9 cellular contexts compared by ENCODE assay signal in genomic region chr12:66708704-66709443, GRCh38. TPM values are rescaled to one million over a fixed set of nuclear protein-coding genes. Genes with fewer than 3 reads are reported as not detected.
DNase-seq lines count a peak whose midpoint lies in the region; ATAC-seq and TF ChIP-seq lines count a peak whose summit lies in the region.
"Had no signal": no experiment of that assay in that cellular context is flagged by ENCODE, and none has a peak within 500 bp of the region (broad histone marks: within the 10 kb centered on the region; RNA-seq: fewer than 3 reads in every experiment).

No MANE protein-coding gene starts in this region.

- no peak overlapping the region for H3K4me3 ChIP-seq in KMS-11 (IDR thresholded peaks at IDR 0.05; ENCODE audit: insufficient read depth, low read depth, low read length)
- H3K4me3 ChIP-seq in naive thymus-derived CD4-positive, alpha-beta T cell (ENCODE audit: low read length): no peak overlapping the region

- CTCF ChIA-PET in activated CD8-positive, alpha-beta T cell treated with anti-CD3 and anti-CD28 coated beads, Interleukin-2, amount 10 ng/mL, durations not matched to agents 7 days and 5 days (lab: Charles Lee): interaction anchor here (0.6 to 2.9 kb wide), 20 partner anchors 8 to 601 kb away, joined by 3 to 42 read pairs (median 4); no protein-coding TSS in a partner anchor
- CTCF ChIA-PET in naive thymus-derived CD4-positive, alpha-beta T cell (lab: Charles Lee): interaction anchor here (0.7 to 2.4 kb wide), 13 partner anchors 9 to 1084 kb away, joined by 3 to 7 read pairs (median 4); no protein-coding TSS in a partner anchor

- no peak overlapping the region for H3K4me2 ChIP-seq in KMS-11

- no peaks in the 10 kb centered on the region for H3K27me3 ChIP-seq in KMS-11 (ENCODE audit: insufficient read depth, low read depth)
- no peaks in the 10 kb centered on the region for H3K27me3 ChIP-seq in naive thymus-derived CD4-positive, alpha-beta T cell (ENCODE audit: control insufficient read depth in 2 of 2, insufficient read depth in 2 of 2, low read length in 2 of 2)

- peak overlapping the region; percentile 37 for H3K4me3 Mint-ChIP-seq in activated CD8-positive, alpha-beta T cell treated with anti-CD3 and anti-CD28 coated beads, Interleukin-2, amount 10 ng/mL, durations not matched to agents 7 days and 5 days
- peak overlapping the region; percentile 18 to 84 (median 71) for H3K4me3 Mint-ChIP-seq in naive thymus-derived CD4-positive, alpha-beta T cell

- H3K36me3 ChIP-seq in KMS-11 (ENCODE audit: insufficient read depth): no peaks in the 10 kb centered on the region
- H3K36me3 ChIP-seq in naive thymus-derived CD4-positive, alpha-beta T cell (ENCODE audit: control insufficient read depth in 2 of 3, insufficient read depth in 3 of 3, low read length in 3 of 3): no peaks in the 10 kb centered on the region

- DNase-seq in NCI-H2227 (lab: John Stamatoyannopoulos, UW; ENCODE audit: unreplicated experiment) (peak; percentile 47), NCI-H2227 treated with DMSO at 0.1 percent for 48 hours (lab: John Stamatoyannopoulos, UW) (no peak), islet precursor cell (no peak)
- DNase-seq in activated CD8-positive, alpha-beta T cell treated with anti-CD3 and anti-CD28 coated beads, Interleukin-2, amount 10 ng/mL, durations not matched to agents 7 days and 5 days: no peak
- DNase-seq in naive thymus-derived CD4-positive, alpha-beta T cell: peak in 6 of 9 donors; percentile 54 to 77 (median 65)
- DNase-seq: COR-L47 had no signal

- H3K9me3 Mint-ChIP-seq in activated CD8-positive, alpha-beta T cell treated with anti-CD3 and anti-CD28 coated beads, Interleukin-2, amount 10 ng/mL, durations not matched to agents 7 days and 5 days (ENCODE audit: insufficient read depth): no peaks in the 10 kb centered on the region
- H3K9me3 Mint-ChIP-seq in naive thymus-derived CD4-positive, alpha-beta T cell: no peaks in the 10 kb centered on the region

- intact Hi-C loops in naive thymus-derived CD4-positive, alpha-beta T cell (cut with micrococcal nuclease): loop anchor here (1.0 to 2.0 kb wide), 6 partner anchors 15 to 152 kb away; no protein-coding TSS in a partner anchor

- peak; percentile 88 for TF ChIP-seq CTCF in KMS-11 (conservative IDR thresholded peaks at IDR 0.05; ENCODE audit: low read depth, low read length)

- H4K20me1 ChIP-seq in KMS-11 (ENCODE audit: insufficient read depth): no peaks in the 10 kb centered on the region

- no peaks in the 10 kb centered on the region for H3K9me3 ChIP-seq in naive thymus-derived CD4-positive, alpha-beta T cell (ENCODE audit: control insufficient read depth in 2 of 3, low read length in 3 of 3)

- peaks cover 29% of the 10 kb centered on the region for H3K4me1 Mint-ChIP-seq in activated CD8-positive, alpha-beta T cell treated with anti-CD3 and anti-CD28 coated beads, Interleukin-2, amount 10 ng/mL, durations not matched to agents 7 days and 5 days (ENCODE audit: low read depth)
- peaks cover 9 to 65% (median 51%) of the 10 kb centered on the region in 7 donors for H3K4me1 Mint-ChIP-seq in naive thymus-derived CD4-positive, alpha-beta T cell

- peak; percentile 64 for ATAC-seq in activated CD8-positive, alpha-beta T cell treated with anti-CD3 and anti-CD28 coated beads, Interleukin-2, amount 10 ng/mL, durations not matched to agents 7 days and 5 days
- ATAC-seq in naive thymus-derived CD4-positive, alpha-beta T cell: peak; percentile 86
- ATAC-seq in HG03039 (IDR thresholded peaks at IDR 0.05; ENCODE audit: unreplicated experiment) (no peak), HG03108 (IDR thresholded peaks at IDR 0.05; ENCODE audit: unreplicated experiment) (no peak)

- peaks cover 2% of the 10 kb centered on the region for H3K27me3 Mint-ChIP-seq in activated CD8-positive, alpha-beta T cell treated with anti-CD3 and anti-CD28 coated beads, Interleukin-2, amount 10 ng/mL, durations not matched to agents 7 days and 5 days (ENCODE audit: low read depth)
- H3K27me3 Mint-ChIP-seq in naive thymus-derived CD4-positive, alpha-beta T cell: peaks cover 0 to 36% (median 0%) of the 10 kb centered on the region in 5 donors

- H3K9ac ChIP-seq in KMS-11: no peak overlapping the region

- POLR2A ChIA-PET in activated CD8-positive, alpha-beta T cell treated with anti-CD3 and anti-CD28 coated beads, Interleukin-2, amount 10 ng/mL, durations not matched to agents 7 days and 5 days (lab: Charles Lee): no interaction called here
- POLR2A ChIA-PET in naive thymus-derived CD4-positive, alpha-beta T cell (lab: Charles Lee): interaction anchor here (0.7 to 1.1 kb wide), 2 partner anchors 54 to 151 kb away, joined by 5 to 6 read pairs; no protein-coding TSS in a partner anchor

- peaks cover 2% of the 10 kb centered on the region for H3K36me3 Mint-ChIP-seq in activated CD8-positive, alpha-beta T cell treated with anti-CD3 and anti-CD28 coated beads, Interleukin-2, amount 10 ng/mL, durations not matched to agents 7 days and 5 days (ENCODE audit: low read depth)
- H3K36me3 Mint-ChIP-seq in naive thymus-derived CD4-positive, alpha-beta T cell: peaks cover 0 to 3% (median 0%) of the 10 kb centered on the region in 5 donors

- peak overlapping the region; percentile 78 for H3K27ac Mint-ChIP-seq in activated CD8-positive, alpha-beta T cell treated with anti-CD3 and anti-CD28 coated beads, Interleukin-2, amount 10 ng/mL, durations not matched to agents 7 days and 5 days
- peak overlapping the region in 8 of 9 donors; percentile 40 to 95 (median 91) for H3K27ac Mint-ChIP-seq in naive thymus-derived CD4-positive, alpha-beta T cell

- no peaks in the 10 kb centered on the region for H3K79me2 ChIP-seq in KMS-11 (ENCODE audit: insufficient read depth, low read depth)

- H3K27ac ChIP-seq in KMS-11: no peak overlapping the region
- peak overlapping the region; percentile 45 for H3K27ac ChIP-seq in naive thymus-derived CD4-positive, alpha-beta T cell (ENCODE audit: low read depth, low read length)

- no peak overlapping the region for H2AFZ ChIP-seq in KMS-11 (ENCODE audit: low read depth)

- H3K4me1 ChIP-seq in KMS-11 (ENCODE audit: low read depth, poor library complexity, severe bottlenecking): peaks cover 24% of the 10 kb centered on the region
- peaks cover 0 to 29% of the 10 kb centered on the region in 2 donors for H3K4me1 ChIP-seq in naive thymus-derived CD4-positive, alpha-beta T cell (ENCODE audit: control insufficient read depth in 2 of 2, insufficient read depth in 2 of 2, low read length in 2 of 2)

RNA-seq across cellular contexts. Expression of gene GRIP1, which starts 30.0 kb away (rescaled TPM):
- total RNA-seq in activated CD8-positive, alpha-beta T cell treated with anti-CD3 and anti-CD28 coated beads, Interleukin-2, amount 10 ng/mL, durations not matched to agents 7 days and 5 days: under 1 TPM; 0.29 to 0.55 TPM
- total RNA-seq in naive thymus-derived CD4-positive, alpha-beta T cell: 1 to 10 TPM in 4 of 5 experiments, under 1 TPM in 1; 0.34 to 6.5 (median 3.7) TPM
- polyA plus RNA-seq in naive thymus-derived CD4-positive, alpha-beta T cell: under 1 TPM; 0.25 to 0.58 TPM

Comparison
In these comparisons a context has a peak if more than half of its experiments do, and no peak if none do; other contexts are left out.
1. DNase-seq: peak in NCI-H2227 (single experiment) and naive thymus-derived CD4-positive, alpha-beta T cell (6 of 9); none in NCI-H2227 treated with DMSO at 0.1 percent for 48 hours (single experiment), activated CD8-positive, alpha-beta T cell treated with anti-CD3 and anti-CD28 coated beads, Interleukin-2, amount 10 ng/mL, durations not matched to agents 7 days and 5 days (single experiment) and islet precursor cell (single experiment).
2. ATAC-seq: peak in activated CD8-positive, alpha-beta T cell treated with anti-CD3 and anti-CD28 coated beads, Interleukin-2, amount 10 ng/mL, durations not matched to agents 7 days and 5 days (single experiment) and naive thymus-derived CD4-positive, alpha-beta T cell (single experiment); none in HG03039 (single experiment) and HG03108 (single experiment).